Comparison of ENCODE assay signal across 19 cellular contexts in genomic region chr11:19816040-19816439, GRCh38.
A peak's percentile ranks its signal among the peaks of the same experiment; 100 is the strongest.
DNase-seq lines count a peak whose midpoint lies in the region; ATAC-seq and TF ChIP-seq lines count a peak whose summit lies in the region.
"Had no signal": no experiment of that assay in that cellular context is flagged by ENCODE, and none has a peak within 500 bp of the region (broad histone marks: within the 10 kb centered on the region; RNA-seq: fewer than 3 reads in every experiment).

No MANE protein-coding gene starts in this region.

- no peak overlapping the region for H3K4me3 Mint-ChIP-seq in activated CD4-positive, alpha-beta memory T cell treated with anti-CD3 and anti-CD28 coated beads, Interleukin-2, amount 10 ng/mL, durations not matched to agents 7 days and 5 days
- H3K4me3 Mint-ChIP-seq: activated naive CD8-positive, alpha-beta T cell; activated T-helper 1 cell treated with anti-CD3 and anti-CD28 coated beads, Interleukin-12 subunit alpha, Interleukin-12 subunit beta, Interleukin-2, Interleukin-4 antibody, amounts not matched to agents 30 ng/mL and 10 ng/mL and 1 ng/mL, durations not matched to agents 14 hours and 24 hours and 36 hours; CD14-positive monocyte had no signal

- H3K27ac ChIP-seq in iPS DF 6.9 (ENCODE audit: low read length) = peak overlapping the region; percentile 99
- no peak overlapping the region for H3K27ac ChIP-seq in esophagus squamous epithelium
- H3K27ac ChIP-seq: KMS-11 had no signal

- 0 out of 2 replicates have a peak, but pooled peaks cover 3% of the 10 kb centered on the region for H3K36me3 ChIP-seq in iPS DF 6.9 (ENCODE audit: control insufficient read depth, insufficient read depth, low read length)
- no peaks in the 10 kb centered on the region for H3K36me3 ChIP-seq in esophagus squamous epithelium

- POLR2A ChIA-PET in activated CD4-positive, alpha-beta memory T cell treated with anti-CD3 and anti-CD28 coated beads, Interleukin-2, amount 10 ng/mL, durations not matched to agents 7 days and 5 days (lab: Charles Lee) = no interaction called here

- WGBS in iPS DF 6.9 (ENCODE audit: insufficient coverage, insufficient read length) = no CpG with 5 or more reads among the region's 10 CpGs
- 56 to 68% methylated on average over 7 to 10 of the region's 10 CpGs for WGBS in esophagus squamous epithelium, 2 donors

- no peak for ATAC-seq in GM19351 (IDR thresholded peaks at IDR 0.05; ENCODE audit: unreplicated experiment)
- ATAC-seq: activated CD4-positive, CD25-positive, alpha-beta regulatory T cell treated with anti-CD3 and anti-CD28 coated beads, Interleukin-2, amount 50 U/mL, for 24 hours had no signal

- intact Hi-C loops in esophagus squamous epithelium (cut with DNase I) = loop anchor here (10.0 kb wide), 1 partner anchor 89 kb away; no protein-coding TSS in a partner anchor

- H3K9me3 ChIP-seq in iPS DF 6.9 (ENCODE audit: control insufficient read depth, insufficient read depth, low read length) (no peaks in the 10 kb centered on the region), esophagus squamous epithelium (no peaks in the 10 kb centered on the region)

- no peaks in the 10 kb centered on the region for H3K9me3 Mint-ChIP-seq in activated CD4-positive, alpha-beta memory T cell treated with anti-CD3 and anti-CD28 coated beads, Interleukin-2, amount 10 ng/mL, durations not matched to agents 7 days and 5 days
- H3K9me3 Mint-ChIP-seq: activated T-helper 1 cell treated with anti-CD3 and anti-CD28 coated beads, Interleukin-12 subunit alpha, Interleukin-12 subunit beta, Interleukin-2, Interleukin-4 antibody, amounts not matched to agents 30 ng/mL and 10 ng/mL and 1 ng/mL, durations not matched to agents 14 hours and 24 hours and 36 hours; brain had no signal

- TF ChIP-seq POLR2A in esophagus squamous epithelium (IDR thresholded peaks at IDR 0.05) = no peak

- H3K4me3 ChIP-seq in iPS DF 6.9 (ENCODE audit: low read length) (no peak overlapping the region), retinal pigment epithelial cell (ENCODE audit: low read length) (no peak overlapping the region), esophagus squamous epithelium (no peak overlapping the region)

- peak; percentile 64 for DNase-seq in EL
- peak in 31 of 58 donors; percentile 6 to 75 (median 23) for DNase-seq in anterior cingulate cortex (lab: John Stamatoyannopoulos, UW)
- DNase-seq in iPS DF 6.9 (ENCODE audit: low read depth, low spot score) = no peak
- DNase-seq in retinal pigment epithelial cell (ENCODE audit: low read depth) = peak; percentile 37
- DNase-seq in activated T-cell treated with anti-CD3 and anti-CD28 coated beads, Interleukin-2, amount 50 U/mL, for 48 hours = no peak
- DNase-seq in activated CD4-positive, alpha-beta memory T cell treated with anti-CD3 and anti-CD28 coated beads, Interleukin-2, amount 10 ng/mL, durations not matched to agents 7 days and 5 days = no peak
- no peak for DNase-seq in esophagus squamous epithelium (lab: John Stamatoyannopoulos, UW)
- DNase-seq: DMS153; NCI-H1048; NCI-H2029 treated with DMSO at 0.1 percent for 48 hours; stimulated activated CD4-positive, alpha-beta T cell treated with anti-CD3 and anti-CD28 coated beads, Interleukin-2, amount 100 ng/mL, for 48 hours; T1000 had no signal

- no peaks in the 10 kb centered on the region for H3K4me1 Mint-ChIP-seq in activated CD4-positive, alpha-beta memory T cell treated with anti-CD3 and anti-CD28 coated beads, Interleukin-2, amount 10 ng/mL, durations not matched to agents 7 days and 5 days

- no peak overlapping the region for H3K27ac Mint-ChIP-seq in activated CD4-positive, alpha-beta memory T cell treated with anti-CD3 and anti-CD28 coated beads, Interleukin-2, amount 10 ng/mL, durations not matched to agents 7 days and 5 days
- H3K27ac Mint-ChIP-seq: activated naive CD8-positive, alpha-beta T cell; activated T-helper 1 cell treated with anti-CD3 and anti-CD28 coated beads, Interleukin-12 subunit alpha, Interleukin-12 subunit beta, Interleukin-2, Interleukin-4 antibody, amounts not matched to agents 30 ng/mL and 10 ng/mL and 1 ng/mL, durations not matched to agents 14 hours and 24 hours and 36 hours; CD14-positive monocyte had no signal

- peaks cover 24% of the 10 kb centered on the region for H3K4me1 ChIP-seq in iPS DF 6.9 (ENCODE audit: control insufficient read depth, insufficient read depth, low read length)
- peaks cover 0 to 17% (median 0%) of the 10 kb centered on the region in 3 donors for H3K4me1 ChIP-seq in esophagus squamous epithelium

- H3K36me3 Mint-ChIP-seq in activated CD4-positive, alpha-beta memory T cell treated with anti-CD3 and anti-CD28 coated beads, Interleukin-2, amount 10 ng/mL, durations not matched to agents 7 days and 5 days (ENCODE audit: low read depth) = no peaks in the 10 kb centered on the region
- H3K36me3 Mint-ChIP-seq: activated naive CD8-positive, alpha-beta T cell; brain; CD14-positive monocyte had no signal

- CTCF ChIA-PET in activated CD4-positive, alpha-beta memory T cell treated with anti-CD3 and anti-CD28 coated beads, Interleukin-2, amount 10 ng/mL, durations not matched to agents 7 days and 5 days (lab: Charles Lee) = no interaction called here

- no peaks in the 10 kb centered on the region for H3K27me3 ChIP-seq in iPS DF 6.9 (ENCODE audit: control insufficient read depth, insufficient read depth, low read length)
- H3K27me3 ChIP-seq in esophagus squamous epithelium = no peaks in the 10 kb centered on the region

- peaks cover 6% of the 10 kb centered on the region for H3K27me3 Mint-ChIP-seq in activated CD4-positive, alpha-beta memory T cell treated with anti-CD3 and anti-CD28 coated beads, Interleukin-2, amount 10 ng/mL, durations not matched to agents 7 days and 5 days

- TF ChIP-seq CTCF in retinal pigment epithelial cell (conservative IDR thresholded peaks at IDR 0.05; ENCODE audit: low read depth, low read length) (no peak), esophagus squamous epithelium (IDR thresholded peaks at IDR 0.05) (no peak)

Comparison
In these comparisons a context has a peak if more than half of its experiments do, and no peak if none do; other contexts are left out.
1. DNase-seq: peak in EL (single experiment), anterior cingulate cortex (31 of 58) and retinal pigment epithelial cell (single experiment); none in iPS DF 6.9 (single experiment), activated T-cell treated with anti-CD3 and anti-CD28 coated beads, Interleukin-2, amount 50 U/mL, for 48 hours (0 of 2), activated CD4-positive, alpha-beta memory T cell treated with anti-CD3 and anti-CD28 coated beads, Interleukin-2, amount 10 ng/mL, durations not matched to agents 7 days and 5 days (single experiment) and esophagus squamous epithelium (single experiment).